8 cellular contexts compared by ENCODE assay signal in the genomic region with DNA sequence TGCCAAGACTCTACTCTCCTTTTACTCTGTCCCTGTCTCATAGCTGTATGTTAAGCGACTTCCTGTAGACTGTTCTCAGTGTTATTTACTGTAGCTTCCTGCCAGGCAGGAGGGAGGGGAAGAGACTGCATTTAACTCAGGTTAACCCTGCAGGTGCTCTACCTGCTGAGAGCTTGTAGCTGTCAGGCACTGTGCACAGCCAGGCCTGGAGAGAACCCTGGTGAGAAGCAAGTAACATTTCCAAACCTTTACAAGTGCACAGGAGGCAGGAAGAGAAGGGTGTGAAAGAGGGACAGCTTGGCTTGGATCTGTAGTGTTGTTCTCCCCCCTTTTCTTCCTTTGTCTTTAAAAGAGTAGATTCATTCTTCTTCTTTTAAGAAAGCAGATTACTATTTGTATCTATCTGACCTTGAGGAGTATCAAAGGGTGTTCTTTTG.
DNase-seq lines count a peak whose midpoint lies in the region; ATAC-seq lines count a peak whose summit lies in the region.

No MANE protein-coding gene starts in this region.

- no peak overlapping the region for H3K4me3 ChIP-seq in CD8-positive, alpha-beta memory T cell (ENCODE audit: low read length)
- no peak overlapping the region for H3K4me3 ChIP-seq in Jurkat, Clone E6-1 (ENCODE audit: low read length)

- H3K27ac ChIP-seq in CD8-positive, alpha-beta memory T cell (ENCODE audit: low read depth, low read length): no peak overlapping the region

- no peaks in the 10 kb centered on the region for H3K36me3 ChIP-seq in CD8-positive, alpha-beta memory T cell (ENCODE audit: insufficient read depth, low read length)

- peaks cover 0 to 29% (median 11%) of the 10 kb centered on the region in 3 donors for H3K36me3 Mint-ChIP-seq in CD8-positive, alpha-beta memory T cell
- H3K36me3 Mint-ChIP-seq in stimulated activated effector memory CD8-positive, alpha-beta T cell treated with anti-CD3 and anti-CD28 coated beads, Interleukin-12 subunit alpha, Interleukin-12 subunit beta, amount 100 ng/mL, for 72 hours: no peaks in the 10 kb centered on the region

- CTCF ChIA-PET in CD8-positive, alpha-beta memory T cell (lab: Charles Lee): no interaction called here

- ATAC-seq in GM19468 (IDR thresholded peaks at IDR 0.05; ENCODE audit: extremely low read depth, unreplicated experiment): peak; percentile 59
- ATAC-seq in stimulated activated effector memory CD8-positive, alpha-beta T cell treated with anti-CD3 and anti-CD28 coated beads, Interleukin-12 subunit alpha, Interleukin-12 subunit beta, amount 100 ng/mL, for 72 hours: peak; percentile 27

- H3K4me1 ChIP-seq in CD8-positive, alpha-beta memory T cell (ENCODE audit: insufficient read depth, low read length): peaks cover 20% of the 10 kb centered on the region

- H3K27me3 Mint-ChIP-seq in CD8-positive, alpha-beta memory T cell: no peaks in the 10 kb centered on the region

- peak overlapping the region in 7 of 8 donors; percentile 29 to 86 (median 56) for H3K27ac Mint-ChIP-seq in CD8-positive, alpha-beta memory T cell
- H3K27ac Mint-ChIP-seq in stimulated activated effector memory CD8-positive, alpha-beta T cell treated with anti-CD3 and anti-CD28 coated beads, Interleukin-12 subunit alpha, Interleukin-12 subunit beta, amount 100 ng/mL, for 72 hours: peak overlapping the region; percentile 8

- no peaks in the 10 kb centered on the region for H3K9me3 ChIP-seq in CD8-positive, alpha-beta memory T cell (ENCODE audit: low read length)

- H3K27me3 ChIP-seq in CD8-positive, alpha-beta memory T cell (ENCODE audit: insufficient read depth, low read length, poor library complexity, severe bottlenecking): no peaks in the 10 kb centered on the region

- H3K4me3 Mint-ChIP-seq in CD8-positive, alpha-beta memory T cell: peak overlapping the region in 4 of 7 donors; percentile 0 to 36 (median 18)
- H3K4me3 Mint-ChIP-seq in stimulated activated effector memory CD8-positive, alpha-beta T cell treated with anti-CD3 and anti-CD28 coated beads, Interleukin-12 subunit alpha, Interleukin-12 subunit beta, amount 100 ng/mL, for 72 hours: no peak overlapping the region

- no peaks in the 10 kb centered on the region for H3K9me3 Mint-ChIP-seq in CD8-positive, alpha-beta memory T cell
- H3K9me3 Mint-ChIP-seq in stimulated activated effector memory CD8-positive, alpha-beta T cell treated with anti-CD3 and anti-CD28 coated beads, Interleukin-12 subunit alpha, Interleukin-12 subunit beta, amount 100 ng/mL, for 72 hours: no peaks in the 10 kb centered on the region

- DNase-seq in CD8-positive, alpha-beta memory T cell: peak in 1 of 5 donors; percentile 49
- peak; percentile 18 for DNase-seq in Jurkat, Clone E6-1 (ENCODE audit: low read depth, low spot score)
- DNase-seq in cerebellar cortex (ENCODE audit: low spot score): peak; percentile 18
- no peak for DNase-seq in stimulated activated effector memory CD8-positive, alpha-beta T cell treated with anti-CD3 and anti-CD28 coated beads, Interleukin-12 subunit alpha, Interleukin-12 subunit beta, amount 100 ng/mL, for 72 hours (ENCODE audit: low spot score in 2 of 2)
- no peak for DNase-seq in NCI-H187 (lab: John Stamatoyannopoulos, UW)
- DNase-seq in amniotic stem cell (lab: John Stamatoyannopoulos, UW): no peak
- no peak for DNase-seq in kidney glomerular epithelial cell (lab: John Stamatoyannopoulos, UW)

- POLR2A ChIA-PET in CD8-positive, alpha-beta memory T cell (lab: Charles Lee): no interaction called here

- peaks cover 17 to 31% (median 28%) of the 10 kb centered on the region in 3 donors for H3K4me1 Mint-ChIP-seq in CD8-positive, alpha-beta memory T cell
- peaks cover 27% of the 10 kb centered on the region for H3K4me1 Mint-ChIP-seq in stimulated activated effector memory CD8-positive, alpha-beta T cell treated with anti-CD3 and anti-CD28 coated beads, Interleukin-12 subunit alpha, Interleukin-12 subunit beta, amount 100 ng/mL, for 72 hours

Comparison
In these comparisons a context has a peak if more than half of its experiments do, and no peak if none do; other contexts are left out.
1. DNase-seq: peak in Jurkat, Clone E6-1 (single experiment) and cerebellar cortex (single experiment); none in stimulated activated effector memory CD8-positive, alpha-beta T cell treated with anti-CD3 and anti-CD28 coated beads, Interleukin-12 subunit alpha, Interleukin-12 subunit beta, amount 100 ng/mL, for 72 hours (0 of 2), NCI-H187 (0 of 2), amniotic stem cell (single experiment) and kidney glomerular epithelial cell (single experiment).